1 cellular context compared by ENCODE assay signal in genomic region chr17:81346090-81346907, GRCh38.
TF ChIP-seq lines count a peak whose summit lies in the region.

No MANE protein-coding gene starts in this region.

TF ChIP-seq in SK-N-SH, 30 proteins besides CTCF, POLR2A, EP300 and RAD21 (continued from another document):
- TF ChIP-seq SMC3 (IDR thresholded peaks at IDR 0.05; ENCODE audit: low read depth, low read length) (0 out of 2 replicates have a peak, but pooled peaks have one; percentile 5), POLR2AphosphoS5 (IDR thresholded peaks at IDR 0.05; ENCODE audit: low read depth, low read length) (peak; percentile 94), CHD2 (IDR thresholded peaks at IDR 0.05; ENCODE audit: low read length, partially characterized antibody) (peak; percentile 84), RCOR1 (IDR thresholded peaks at IDR 0.05; ENCODE audit: low read length) (0 out of 2 replicates have a peak, but pooled peaks have one; percentile 3), ELF1 (IDR thresholded peaks at IDR 0.05) (no peak), NRF1 (IDR thresholded peaks at IDR 0.05; ENCODE audit: low read depth, low read length) (peak; percentile 58), TAF1 (IDR thresholded peaks at IDR 0.05; ENCODE audit: borderline replicate concordance, low read depth, low read length) (peak; percentile 87), RFX5 (IDR thresholded peaks at IDR 0.05; ENCODE audit: low read length) (peak; percentile 70)
